10 cellular contexts compared by ENCODE assay signal in the genomic region with DNA sequence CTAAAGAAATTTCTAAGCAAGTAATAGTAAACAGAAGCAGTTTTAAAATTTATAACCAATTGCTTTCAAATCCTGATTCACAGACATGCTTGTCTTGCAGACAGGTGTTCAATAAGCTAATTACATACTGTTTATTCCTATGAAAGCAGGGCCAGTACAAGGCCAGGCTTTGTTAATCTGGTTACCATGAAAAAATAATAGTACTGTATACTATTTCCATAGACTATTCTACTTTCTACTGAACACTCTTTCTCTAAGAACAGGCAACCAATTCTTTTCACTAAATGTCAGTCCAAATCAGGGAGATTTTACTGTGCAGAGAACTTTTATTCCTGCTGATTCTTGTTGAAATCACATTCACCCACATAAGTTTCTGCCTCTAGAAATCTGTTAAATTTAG. TPM values are rescaled to one million over a fixed set of nuclear protein-coding genes. Genes with fewer than 3 reads are reported as not detected.
DNase-seq lines count a peak whose midpoint lies in the region; ATAC-seq, FAIRE-seq and TF ChIP-seq lines count a peak whose summit lies in the region.
"Had no signal": no experiment of that assay in that cellular context is flagged by ENCODE, and none has a peak within 500 bp of the region (broad histone marks: within the 10 kb centered on the region; RNA-seq: fewer than 3 reads in every experiment).

No MANE protein-coding gene starts in this region.

- POLR2A ChIA-PET in A549 (lab: Yijun Ruan, JAX), result no interaction called here
- POLR2A ChIA-PET in CD8-positive, alpha-beta memory T cell (lab: Charles Lee), result interaction anchor here (0.6 to 0.7 kb wide), 2 partner anchors 51 to 151 kb away, joined by 5 read pairs; no protein-coding TSS in a partner anchor
- POLR2A ChIA-PET in activated CD4-positive, alpha-beta memory T cell treated with anti-CD3 and anti-CD28 coated beads for 36 hours (lab: Charles Lee), result interaction anchor here (14.5 kb wide), 1 partner anchor 156 kb away, joined by 483 read pairs; the partner anchor contains the start of gene HNRNPLL

- no peaks in the 10 kb centered on the region for H3K27me3 ChIP-seq in CD8-positive, alpha-beta memory T cell (ENCODE audit: insufficient read depth, low read length, poor library complexity, severe bottlenecking)
- H3K27me3 ChIP-seq in liver (ENCODE audit: control insufficient read depth in 4 of 4, insufficient read depth in 4 of 4, low read length in 3 of 4), result no peaks in the 10 kb centered on the region
- H3K27me3 ChIP-seq in esophagus muscularis mucosa, result no peaks in the 10 kb centered on the region
- H3K27me3 ChIP-seq: Peyer's patch had no signal

- H3K27ac Mint-ChIP-seq in CD8-positive, alpha-beta memory T cell, result peak overlapping the region; percentile 41 to 96 (median 85)
- H3K27ac Mint-ChIP-seq in activated CD4-positive, alpha-beta memory T cell treated with anti-CD3 and anti-CD28 coated beads for 36 hours, result no peak overlapping the region
- H3K27ac Mint-ChIP-seq in type B pancreatic cell, result no peak overlapping the region

- TF ChIP-seq RAD21 in A549 (conservative IDR thresholded peaks at IDR 0.05 in 1 of 2, IDR thresholded peaks at IDR 0.05 in 1 of 2) (no peak), liver (IDR thresholded peaks at IDR 0.05) (no peak)

- peak overlapping the region; percentile 33 to 83 (median 70) for H3K4me3 Mint-ChIP-seq in CD8-positive, alpha-beta memory T cell
- H3K4me3 Mint-ChIP-seq in activated CD4-positive, alpha-beta memory T cell treated with anti-CD3 and anti-CD28 coated beads for 36 hours, result peak overlapping the region; percentile 47
- H3K4me3 Mint-ChIP-seq in type B pancreatic cell, result no peak overlapping the region

- DNase-seq in A549 (ENCODE audit: low read depth in 1 of 2, low spot score in 1 of 2) (no peak), type B pancreatic cell (ENCODE audit: extremely low spot score, unreplicated experiment) (no peak), esophagus muscularis mucosa (ENCODE audit: extremely low spot score) (no peak)
- no peak for DNase-seq in CD8-positive, alpha-beta memory T cell
- no peak for DNase-seq in activated CD4-positive, alpha-beta memory T cell treated with anti-CD3 and anti-CD28 coated beads for 36 hours
- no peak for DNase-seq in activated CD8-positive, alpha-beta memory T cell treated with anti-CD3 and anti-CD28 coated beads, Interleukin-2, amount 50 U/mL, for 48 hours
- DNase-seq: Peyer's patch had no signal

- H3K27ac ChIP-seq in A549 (peak overlapping the region; percentile 1 to 23; a peak in 2 of 6 replicates), liver (ENCODE audit: low read depth in 1 of 2, low read length in 2 of 2) (peak overlapping the region; percentile 37 to 57), esophagus muscularis mucosa (replicated peaks in 1 of 4) (no peak overlapping the region)
- H3K27ac ChIP-seq in CD8-positive, alpha-beta memory T cell (ENCODE audit: low read depth, low read length), result no peak overlapping the region

- H3K4me1 Mint-ChIP-seq in CD8-positive, alpha-beta memory T cell, result peaks cover 31 to 37% (median 35%) of the 10 kb centered on the region in 3 donors
- H3K4me1 Mint-ChIP-seq in activated CD4-positive, alpha-beta memory T cell treated with anti-CD3 and anti-CD28 coated beads for 36 hours (ENCODE audit: low read depth), result peaks cover 23% of the 10 kb centered on the region
- H3K4me1 Mint-ChIP-seq in type B pancreatic cell (ENCODE audit: unreplicated experiment), result peaks cover 16% of the 10 kb centered on the region

- no peak for TF ChIP-seq POLR2A in A549 (IDR thresholded peaks at IDR 0.05; ENCODE audit: low read length)
- TF ChIP-seq POLR2A in esophagus muscularis mucosa (IDR thresholded peaks at IDR 0.05; ENCODE audit: low read depth), result no peak

- TF ChIP-seq CTCF in A549 (IDR thresholded peaks at IDR 0.05) (no peak), liver (IDR thresholded peaks at IDR 0.05; ENCODE audit: low read depth, low read length, missing input control) (no peak), type B pancreatic cell (conservative IDR thresholded peaks at IDR 0.05) (no peak), esophagus muscularis mucosa (IDR thresholded peaks at IDR 0.05) (no peak)

- peaks cover 10% of the 10 kb centered on the region for H3K4me1 ChIP-seq in A549
- peaks cover 25% of the 10 kb centered on the region for H3K4me1 ChIP-seq in CD8-positive, alpha-beta memory T cell (ENCODE audit: insufficient read depth, low read length)
- peaks cover 2 to 19% (median 13%) of the 10 kb centered on the region in 4 donors for H3K4me1 ChIP-seq in liver (ENCODE audit: control insufficient read depth in 4 of 4, insufficient read depth in 4 of 4, low read length in 3 of 4)
- H3K4me1 ChIP-seq in esophagus muscularis mucosa, result peaks cover 14 to 21% (median 16%) of the 10 kb centered on the region in 4 donors

- intact Hi-C loops in activated CD4-positive, alpha-beta memory T cell treated with anti-CD3 and anti-CD28 coated beads for 36 hours (cut with micrococcal nuclease), result loop anchor here (5.0 kb wide), 1 partner anchor 368 kb away; the partner anchor contains the start of gene SOS1
- intact Hi-C loops in esophagus muscularis mucosa (cut with DNase I), result no loop called here

- CTCF ChIA-PET in A549 (lab: Yijun Ruan, JAX), result no interaction called here
- CTCF ChIA-PET in CD8-positive, alpha-beta memory T cell (lab: Charles Lee), result no interaction called here
- CTCF ChIA-PET in activated CD4-positive, alpha-beta memory T cell treated with anti-CD3 and anti-CD28 coated beads for 36 hours (lab: Charles Lee), result interaction anchor here (1.1 kb wide), 1 partner anchor 101 kb away, joined by 3 read pairs; no protein-coding TSS in a partner anchor

- H3K4me2 ChIP-seq in A549, result peak overlapping the region; percentile 40

- H3K27me3 Mint-ChIP-seq in CD8-positive, alpha-beta memory T cell, result peaks cover 0 to 16% of the 10 kb centered on the region in 2 donors
- H3K27me3 Mint-ChIP-seq in activated CD4-positive, alpha-beta memory T cell treated with anti-CD3 and anti-CD28 coated beads for 36 hours, result peaks cover 6% of the 10 kb centered on the region
- peaks cover 4% of the 10 kb centered on the region for H3K27me3 Mint-ChIP-seq in type B pancreatic cell

- peaks cover 0 to 4% (median 3%) of the 10 kb centered on the region in 5 donors for H3K9me3 Mint-ChIP-seq in CD8-positive, alpha-beta memory T cell
- peaks cover 3% of the 10 kb centered on the region for H3K9me3 Mint-ChIP-seq in activated CD4-positive, alpha-beta memory T cell treated with anti-CD3 and anti-CD28 coated beads for 36 hours
- H3K9me3 Mint-ChIP-seq in type B pancreatic cell, result no peaks in the 10 kb centered on the region

- peaks cover 11 to 20% (median 13%) of the 10 kb centered on the region in 3 donors for H3K36me3 Mint-ChIP-seq in CD8-positive, alpha-beta memory T cell
- peaks cover 20% of the 10 kb centered on the region for H3K36me3 Mint-ChIP-seq in activated CD4-positive, alpha-beta memory T cell treated with anti-CD3 and anti-CD28 coated beads for 36 hours
- H3K36me3 Mint-ChIP-seq in type B pancreatic cell, result peaks cover 18% of the 10 kb centered on the region

- H3K9me3 ChIP-seq in A549 (no peaks in the 10 kb centered on the region), liver (ENCODE audit: control insufficient read depth in 4 of 4, low read length in 3 of 4) (no peaks in the 10 kb centered on the region), esophagus muscularis mucosa (no peaks in the 10 kb centered on the region)
- no peaks in the 10 kb centered on the region for H3K9me3 ChIP-seq in CD8-positive, alpha-beta memory T cell (ENCODE audit: low read length)
- H3K9me3 ChIP-seq: Peyer's patch had no signal

- H3K36me3 ChIP-seq in CD8-positive, alpha-beta memory T cell (ENCODE audit: insufficient read depth, low read length), result peaks cover 7% of the 10 kb centered on the region
- H3K36me3 ChIP-seq in liver (ENCODE audit: control insufficient read depth in 4 of 4, insufficient read depth in 3 of 4, low read depth in 1 of 4, low read length in 3 of 4) (peaks cover 0 to 2% (median 1%) of the 10 kb centered on the region in 4 donors), esophagus muscularis mucosa (peaks cover 2 to 5% (median 3%) of the 10 kb centered on the region in 4 donors)

- TF ChIP-seq EP300 in A549 (IDR thresholded peaks at IDR 0.05) (no peak), esophagus muscularis mucosa (IDR thresholded peaks at IDR 0.05) (no peak)

- ATAC-seq in A549 (no peak), HG03135 (IDR thresholded peaks at IDR 0.05; ENCODE audit: unreplicated experiment) (no peak)

- no peak overlapping the region for H3K4me3 ChIP-seq in A549
- H3K4me3 ChIP-seq in CD8-positive, alpha-beta memory T cell (ENCODE audit: low read length), result peak overlapping the region; percentile 51
- H3K4me3 ChIP-seq in liver (ENCODE audit: low read depth in 1 of 3, low read length in 3 of 3), result peak overlapping the region in 1 of 3 donors; percentile 60
- H3K4me3 ChIP-seq in esophagus muscularis mucosa, result peak overlapping the region in 1 of 4 donors; percentile 3

- H3K9ac ChIP-seq in liver (ENCODE audit: low read depth in 1 of 2, low read length in 2 of 2), result peak overlapping the region; percentile 81 to 98

- no peak for FAIRE-seq in A549 (lab: Jason Lieb, UNC)
- FAIRE-seq: H1 had no signal

RNA-seq across cellular contexts. Expression of gene SRSF7, which starts 2.9 kb away (rescaled TPM):
- polyA plus RNA-seq in A549 (2011; rRNA removed) (356 and 544 TPM in 2 replicates), A549 (2017; fragmentation: RNase III; extraction: RNeasy Plus Mini Kit Qiagen cat#74134 plus additional on column Dnase treatment) (355 to 422 TPM (median 397 TPM) in 3 replicates), liver (100 to 1,000 TPM in 1 of 2 donors, 10 to 100 TPM in 1; 49.8 to 111 TPM)
- 225 and 298 TPM in 2 replicates for polyA plus RNA-seq in A549 (2012; cell fraction: cytosol; rRNA removed)
- 157 and 250 TPM in 2 replicates for polyA plus RNA-seq in A549 (2012; cell fraction: nucleus; rRNA removed)
- 287 and 351 TPM in 2 replicates for polyA minus RNA-seq in A549 (2011; rRNA and poly(A)+ RNA removed)
- total RNA-seq in CD8-positive, alpha-beta memory T cell, result 100 to 1,000 TPM; 378 to 381 TPM
- 200 TPM for polyA plus RNA-seq in CD8-positive, alpha-beta memory T cell
- total RNA-seq in activated CD4-positive, alpha-beta memory T cell treated with anti-CD3 and anti-CD28 coated beads for 36 hours, result 100 to 1,000 TPM; 276 to 279 TPM
- total RNA-seq in liver (10 to 100 TPM; 63.4 to 66.9 TPM), type B pancreatic cell (ENCODE audit: low replicate concordance) (176 and 248 TPM in 2 replicates), esophagus muscularis mucosa (100 to 1,000 TPM in 1 of 4 donors, 10 to 100 TPM in 3; 41.4 to 100 (median 56.8) TPM)

RNA-seq across cellular contexts. Expression of gene GEMIN6, which starts 24.0 kb away (rescaled TPM):
- 46.7 and 51.2 TPM in 2 replicates for polyA plus RNA-seq in A549 (2011; rRNA removed)
- 19.8 and 22.5 TPM in 2 replicates for polyA plus RNA-seq in A549 (2012; cell fraction: cytosol; rRNA removed)
- 4.4 and 8.1 TPM in 2 replicates for polyA plus RNA-seq in A549 (2012; cell fraction: nucleus; rRNA removed)
- 53.2 to 59.0 TPM (median 53.5 TPM) in 3 replicates for polyA plus RNA-seq in A549 (2017; fragmentation: RNase III; extraction: RNeasy Plus Mini Kit Qiagen cat#74134 plus additional on column Dnase treatment)
- 8.5 and 12.0 TPM in 2 replicates for polyA minus RNA-seq in A549 (2011; rRNA and poly(A)+ RNA removed)
- 10 to 100 TPM; 40.6 to 45.2 TPM for total RNA-seq in CD8-positive, alpha-beta memory T cell
- polyA plus RNA-seq in CD8-positive, alpha-beta memory T cell, result 11.9 TPM
- total RNA-seq in activated CD4-positive, alpha-beta memory T cell treated with anti-CD3 and anti-CD28 coated beads for 36 hours, result 10 to 100 TPM; 24.9 to 26.0 TPM
- 1 to 10 TPM; 4.5 to 6.3 TPM for total RNA-seq in liver
- 10 to 100 TPM in 1 of 2 donors, 1 to 10 TPM in 1; 5.0 to 13.9 TPM for polyA plus RNA-seq in liver
- 16.2 and 19.9 TPM in 2 replicates for total RNA-seq in type B pancreatic cell (ENCODE audit: low replicate concordance)
- total RNA-seq in esophagus muscularis mucosa, result 1 to 10 TPM; 2.8 to 9.9 (median 7.4) TPM

Comparison
In these comparisons a context has a peak if more than half of its experiments do, and no peak if none do; other contexts are left out.
1. H3K27ac ChIP-seq: peak in A549 (2 of 2) and liver (2 of 2); none in CD8-positive, alpha-beta memory T cell (single experiment) and esophagus muscularis mucosa (0 of 4).
2. H3K27ac Mint-ChIP-seq: peak in CD8-positive, alpha-beta memory T cell (8 of 8); none in activated CD4-positive, alpha-beta memory T cell treated with anti-CD3 and anti-CD28 coated beads for 36 hours (single experiment) and type B pancreatic cell (single experiment).